In genomic region chr19:38004505-38005223, GRCh38 we compare ENCODE assay signal across 8 cellular contexts.
DNase-seq lines count a peak whose midpoint lies in the region; ATAC-seq and TF ChIP-seq lines count a peak whose summit lies in the region.

No MANE protein-coding gene starts in this region.

- peaks cover 0 to 35% (median 18%) of the 10 kb centered on the region in 4 donors for H3K4me1 ChIP-seq in tibial nerve

- no peaks in the 10 kb centered on the region for H3K27me3 Mint-ChIP-seq in mesothelial cell of epicardium (ENCODE audit: low read depth)

- TF ChIP-seq CTCF in GM10266 (IDR thresholded peaks at IDR 0.05; ENCODE audit: control insufficient read depth, insufficient read depth, low read depth, missing control alignments): no peak
- no peak for TF ChIP-seq CTCF in mesothelial cell of epicardium (IDR thresholded peaks at IDR 0.05; ENCODE audit: unreplicated experiment)
- peak in 1 of 5 experiments; percentile 9 for TF ChIP-seq CTCF in tibial nerve (IDR thresholded peaks at IDR 0.05)

- no peak overlapping the region for H3K27ac Mint-ChIP-seq in mesothelial cell of epicardium

- no peaks in the 10 kb centered on the region for H3K36me3 ChIP-seq in tibial nerve

- no peaks in the 10 kb centered on the region for H3K9me3 ChIP-seq in tibial nerve

- H3K9me3 Mint-ChIP-seq in mesothelial cell of epicardium: no peaks in the 10 kb centered on the region

- H3K4me3 Mint-ChIP-seq in mesothelial cell of epicardium: no peak overlapping the region

- TF ChIP-seq POLR2A in erythroblast (IDR thresholded peaks at IDR 0.05; ENCODE audit: low read length) (no peak), tibial nerve (IDR thresholded peaks at IDR 0.05) (peak; percentile 76 to 78)

- no peaks in the 10 kb centered on the region for H3K27me3 ChIP-seq in tibial nerve

- WGBS in tibial nerve, 2 donors: 9 to 14% methylated on average over 15 of the region's 15 CpGs

- peak; percentile 81 for DNase-seq in GM10266 (ENCODE audit: extremely low spot score)
- DNase-seq in LHCN-M2 (ENCODE audit: low read depth): peak; percentile 98
- DNase-seq in SHP77 treated with DMSO at 0.1 percent for 48 hours (lab: John Stamatoyannopoulos, UW): peak; percentile 97
- peak; percentile 31 to 38 for DNase-seq in erythroblast (lab: John Stamatoyannopoulos, UW)
- peak; percentile 56 to 79 for DNase-seq in mesothelial cell of epicardium (ENCODE audit: low spot score in 2 of 2, unreplicated experiment in 2 of 2)
- peak; percentile 74 to 94 for DNase-seq in tibial nerve (ENCODE audit: low spot score in 2 of 2)
- no peak for DNase-seq in cortex of kidney (lab: John Stamatoyannopoulos, UW)

- peak in 1 of 2 donors; percentile 92 for TF ChIP-seq EP300 in tibial nerve (IDR thresholded peaks at IDR 0.05)

- no peaks in the 10 kb centered on the region for H3K36me3 Mint-ChIP-seq in mesothelial cell of epicardium

- peak; percentile 58 for ATAC-seq in GM21786 (IDR thresholded peaks at IDR 0.05; ENCODE audit: unreplicated experiment)

- no peaks in the 10 kb centered on the region for H3K4me1 Mint-ChIP-seq in mesothelial cell of epicardium

- H3K4me3 ChIP-seq in tibial nerve: peak overlapping the region; percentile 29 to 56 (median 36)

- H3K27ac ChIP-seq in tibial nerve: peak overlapping the region; percentile 77 to 94 (median 84)
